ENCODE assay signal across 8 cellular contexts in the genomic region with DNA sequence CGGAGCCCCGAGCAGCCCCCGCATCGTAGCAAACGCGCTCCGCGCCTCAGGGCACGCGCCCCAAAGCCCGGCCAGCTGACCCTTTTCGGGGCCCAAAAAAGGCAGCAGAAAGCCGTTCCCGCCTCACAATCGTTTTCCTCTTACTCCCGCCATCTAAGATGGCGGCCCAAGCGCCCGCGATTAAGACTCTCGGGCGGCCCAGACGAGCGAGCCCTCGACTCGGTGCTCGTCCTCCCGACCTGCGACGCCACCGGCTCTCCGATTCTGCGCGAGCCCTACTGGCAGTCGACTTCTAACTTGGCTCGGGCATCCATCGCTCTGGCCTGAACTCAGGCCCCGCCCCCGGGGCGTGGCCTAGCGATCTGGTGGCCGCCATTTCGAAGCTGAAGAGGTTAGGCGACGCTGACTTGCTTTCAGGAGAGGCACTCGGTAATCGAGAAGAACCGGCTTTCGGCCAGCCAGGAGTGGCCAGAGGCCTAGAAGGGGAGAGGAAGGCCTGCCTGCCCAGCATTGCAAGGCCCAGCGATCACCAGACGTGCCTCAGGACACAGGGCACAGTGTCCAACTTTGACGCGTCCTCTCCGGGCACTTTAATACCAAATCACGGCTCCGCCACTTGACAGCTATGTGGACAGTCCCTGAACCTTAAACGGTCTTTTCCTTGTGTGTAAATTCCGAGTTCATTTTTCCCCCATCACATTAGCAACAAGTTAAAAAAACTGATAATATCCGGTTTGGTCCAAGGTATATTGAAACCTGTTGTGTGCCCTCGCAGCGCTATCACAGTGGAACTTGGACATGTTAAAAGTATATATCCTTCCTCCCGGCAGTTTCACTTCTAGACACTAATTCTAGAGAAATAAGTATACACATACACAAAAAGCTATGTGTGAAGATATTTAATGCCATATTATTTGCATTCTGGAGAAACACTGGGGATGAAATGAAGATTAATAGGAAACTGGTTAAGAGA. TPM values are rescaled to one million over a fixed set of nuclear protein-coding genes. Genes with fewer than 3 reads are reported as not detected.
A peak's percentile ranks its signal among the peaks of the same experiment; 100 is the strongest.
DNase-seq lines count a peak whose midpoint lies in the region; ATAC-seq, FAIRE-seq and TF ChIP-seq lines count a peak whose summit lies in the region.

TSS of gene RAF1 (minus strand) at position 182 of the 973 bp plus-strand sequence. CDS start 45,396 bp downstream, outside the sequence.

- peak; percentile 58 for FAIRE-seq in TTC549 (lab: Jason Lieb, UNC)

- intact Hi-C loops in body of pancreas (cut with DNase I) (no loop called here), sigmoid colon (cut with DNase I) (loop anchor here (2.0 to 10.0 kb wide), 5 partner anchors 57 to 1481 kb away; partner anchors contain the start of genes MKRN2 and TSEN2)

- TF ChIP-seq EP300 in sigmoid colon (IDR thresholded peaks at IDR 0.05), result no peak

- no peaks in the 10 kb centered on the region for H3K36me3 ChIP-seq in body of pancreas (replicated peaks in 1 of 2; ENCODE audit: insufficient read depth in 1 of 2, low read depth in 2 of 2)
- H3K36me3 ChIP-seq in sigmoid colon, result no peaks in the 10 kb centered on the region

- TF ChIP-seq CTCF in 22Rv1 (IDR thresholded peaks at IDR 0.05), result no peak
- TF ChIP-seq CTCF in body of pancreas (IDR thresholded peaks at IDR 0.05), result peak in 3 of 7 experiments; percentile 14 to 25 (median 22)
- TF ChIP-seq CTCF in sigmoid colon (IDR thresholded peaks at IDR 0.05), result no peak

- TF ChIP-seq POLR2A in body of pancreas (IDR thresholded peaks at IDR 0.05) (peak; percentile 76 to 96 (median 92)), sigmoid colon (IDR thresholded peaks at IDR 0.05) (peak; percentile 60 to 78)

- H3K4me1 ChIP-seq in body of pancreas (peaks cover 34% of the 10 kb centered on the region), sigmoid colon (peaks cover 0 to 40% (median 34%) of the 10 kb centered on the region in 4 donors)

- WGBS in body of pancreas, 2 donors, result 0 to 2% methylated on average over 11 to 62 of the region's 62 CpGs
- WGBS in sigmoid colon, 2 donors, result 1% methylated on average over 62 of the region's 62 CpGs

- DNase-seq in NCI-H2107 treated with DMSO at 0.1 percent for 48 hours (lab: John Stamatoyannopoulos, UW; ENCODE audit: unreplicated experiment) (peak; percentile 85), body of pancreas (peak; percentile 99), iPS DF 19.7 (ENCODE audit: low read depth, low spot score) (peak; percentile 94), sigmoid colon (peak; percentile 99)

- H3K9me3 ChIP-seq in body of pancreas (no peaks in the 10 kb centered on the region), sigmoid colon (no peaks in the 10 kb centered on the region)

- H3K27me3 ChIP-seq in body of pancreas, result no peaks in the 10 kb centered on the region
- no peaks in the 10 kb centered on the region for H3K27me3 ChIP-seq in sigmoid colon

- peak within 1 kb of the TSS; percentile 95 for H3K27ac ChIP-seq in 22Rv1
- peak within 1 kb of the TSS; percentile 97 to 100 (median 99) for H3K27ac ChIP-seq in body of pancreas
- peak within 1 kb of the TSS; percentile 94 to 100 (median 99) for H3K27ac ChIP-seq in sigmoid colon

- H3K4me3 ChIP-seq in body of pancreas, result peak within 1 kb of the TSS; percentile 99 to 100
- peak within 1 kb of the TSS; percentile 72 to 100 (median 91) for H3K4me3 ChIP-seq in sigmoid colon

- peak; percentile 93 for ATAC-seq in GM18520 (IDR thresholded peaks at IDR 0.05; ENCODE audit: unreplicated experiment)
- ATAC-seq in HG03064 (IDR thresholded peaks at IDR 0.05; ENCODE audit: low read depth, unreplicated experiment), result peak; percentile 89
- ATAC-seq in body of pancreas, result peak; percentile 97

RNA-seq across cellular contexts. Expression of gene RAF1, which starts in this region (rescaled TPM):
- total RNA-seq in body of pancreas, result 10 to 100 TPM; 52.1 to 53.7 TPM
- total RNA-seq in sigmoid colon, result 100 to 1,000 TPM in 1 of 4 donors, 10 to 100 TPM in 3; 83.8 to 101 (median 95.1) TPM
- polyA plus RNA-seq in sigmoid colon, result 10 to 100 TPM; 45.0 to 62.0 (median 56.0) TPM

Comparison
In these comparisons a context has a peak if more than half of its experiments do, and no peak if none do; other contexts are left out.
1. Peak in every context shown above with its lines: DNase-seq, ATAC-seq, H3K4me3 ChIP-seq and H3K27ac ChIP-seq.